16 cellular contexts compared by ENCODE assay signal in genomic region chr15:101017935-101018849, GRCh38.
DNase-seq lines count a peak whose midpoint lies in the region; ATAC-seq, FAIRE-seq and TF ChIP-seq lines count a peak whose summit lies in the region.
"Had no signal": no experiment of that assay in that cellular context is flagged by ENCODE, and none has a peak within 500 bp of the region (broad histone marks: within the 10 kb centered on the region; RNA-seq: fewer than 3 reads in every experiment).

No MANE protein-coding gene starts in this region.

- H3K36me3 ChIP-seq in gastroesophageal sphincter, result peaks cover 0 to 28% of the 10 kb centered on the region in 2 donors
- no peaks in the 10 kb centered on the region for H3K36me3 ChIP-seq in brain microvascular endothelial cell (replicated peaks)

- no peak overlapping the region for H3K27ac Mint-ChIP-seq in osteocyte (ENCODE audit: unreplicated experiment)
- H3K27ac Mint-ChIP-seq: CD4-positive, alpha-beta T cell; memory B cell had no signal

- no peak overlapping the region for H3K4me3 Mint-ChIP-seq in osteocyte (ENCODE audit: unreplicated experiment)
- H3K4me3 Mint-ChIP-seq: CD4-positive, alpha-beta T cell; memory B cell had no signal

- TF ChIP-seq POLR2A in GM12891 (IDR thresholded peaks at IDR 0.05; ENCODE audit: low read depth, low read length) (no peak), gastroesophageal sphincter (IDR thresholded peaks at IDR 0.05) (no peak)

- no peaks in the 10 kb centered on the region for H3K27me3 Mint-ChIP-seq in osteocyte (ENCODE audit: unreplicated experiment)
- H3K27me3 Mint-ChIP-seq: CD4-positive, alpha-beta T cell; memory B cell had no signal

- H3K4me3 ChIP-seq in gastroesophageal sphincter (no peak overlapping the region), brain microvascular endothelial cell (ENCODE audit: low read depth, low read length) (no peak overlapping the region)
- H3K4me3 ChIP-seq: HAP-1, SK-N-MC had no signal

- peaks cover 0 to 9% (median 0%) of the 10 kb centered on the region in 3 donors for H3K4me1 ChIP-seq in gastroesophageal sphincter
- H3K4me1 ChIP-seq: HAP-1 had no signal

- in situ Hi-C loops in brain microvascular endothelial cell (cut with HindIII; ENCODE audit: low pct_ligation_motif_present, low sequenced_read_pairs), result no loop called here

- no peaks in the 10 kb centered on the region for H3K9me3 Mint-ChIP-seq in osteocyte (ENCODE audit: unreplicated experiment)
- H3K9me3 Mint-ChIP-seq: CD4-positive, alpha-beta T cell; memory B cell had no signal

- FAIRE-seq in GM12891 (lab: Jason Lieb, UNC) (peak; percentile 40), endometrium (lab: Jason Lieb, UNC) (peak; percentile 61)
- FAIRE-seq: small intestine had no signal

- H3K27ac ChIP-seq in gastroesophageal sphincter, result no peak overlapping the region
- no peak overlapping the region for H3K27ac ChIP-seq in brain microvascular endothelial cell
- H3K27ac ChIP-seq: SK-N-MC had no signal

- TF ChIP-seq EP300 in gastroesophageal sphincter (IDR thresholded peaks at IDR 0.05), result no peak

- H3K4me1 Mint-ChIP-seq in osteocyte (ENCODE audit: unreplicated experiment), result no peaks in the 10 kb centered on the region
- H3K4me1 Mint-ChIP-seq: memory B cell had no signal

- 86 to 92% methylated on average over 14 to 15 of the region's 15 CpGs for WGBS in gastroesophageal sphincter (ENCODE audit: low coverage in 1 of 2), 2 donors

- H3K9me3 ChIP-seq in gastroesophageal sphincter, result no peaks in the 10 kb centered on the region
- H3K9me3 ChIP-seq: HAP-1 had no signal

- no peak for ATAC-seq in gastroesophageal sphincter

- no peak for DNase-seq in GM12891 (ENCODE audit: insufficient read length, low spot score)
- peak; percentile 64 for DNase-seq in NOMO-1 treated with DMSO at 0.1 percent for 48 hours (lab: John Stamatoyannopoulos, UW; ENCODE audit: unreplicated experiment)
- peak; percentile 63 for DNase-seq in osteocyte (ENCODE audit: extremely low spot score, unreplicated experiment)
- DNase-seq in brain microvascular endothelial cell, result no peak
- no peak for DNase-seq in LoVo (ENCODE audit: low spot score)
- DNase-seq: activated CD4-positive, alpha-beta T cell treated with anti-CD3 and anti-CD28 coated beads, Interleukin-2, amount 50 U/mL, for 48 hours; activated gamma-delta T cell treated with Interleukin-2 at 50 U/mL for 16 hours; CD4-positive, alpha-beta T cell; NCI-H1417; small intestine; stimulated activated naive CD4-positive, alpha-beta T cell had no signal

- H3K36me3 Mint-ChIP-seq in osteocyte (ENCODE audit: unreplicated experiment), result peaks cover 4% of the 10 kb centered on the region

- H3K27me3 ChIP-seq in gastroesophageal sphincter (peaks cover 6% of the 10 kb centered on the region), brain microvascular endothelial cell (replicated peaks) (no peaks in the 10 kb centered on the region)

- no peak for TF ChIP-seq CTCF in osteocyte (IDR thresholded peaks at IDR 0.05)
- no peak for TF ChIP-seq CTCF in gastroesophageal sphincter (IDR thresholded peaks at IDR 0.05)
- TF ChIP-seq CTCF in brain microvascular endothelial cell (IDR thresholded peaks at IDR 0.05; ENCODE audit: low read depth, low read length, missing control alignments), result no peak

TF ChIP-seq in GM12891, 5 proteins besides CTCF, POLR2A, EP300 and RAD21:
- no peak for TF ChIP-seq PAX5 (IDR thresholded peaks at IDR 0.05; ENCODE audit: insufficient read depth, low read length, severe bottlenecking)
- TF ChIP-seq TAF1 (IDR thresholded peaks at IDR 0.05; ENCODE audit: low read depth, low read length), result no peak
- TF ChIP-seq POLR2AphosphoS5 (IDR thresholded peaks at IDR 0.05; ENCODE audit: low read depth, low read length), result no peak

Comparison
In these comparisons a context has a peak if more than half of its experiments do, and no peak if none do; other contexts are left out.
1. DNase-seq: peak in NOMO-1 treated with DMSO at 0.1 percent for 48 hours (single experiment) and osteocyte (single experiment); none in GM12891 (single experiment), brain microvascular endothelial cell (single experiment) and LoVo (single experiment).